Comparison of ENCODE assay signal across 19 cellular contexts in genomic region chr10:118953999-118954398, GRCh38.
DNase-seq lines count a peak whose midpoint lies in the region; ATAC-seq and TF ChIP-seq lines count a peak whose summit lies in the region.
"Had no signal": no experiment of that assay in that cellular context is flagged by ENCODE, and none has a peak within 500 bp of the region (broad histone marks: within the 10 kb centered on the region; RNA-seq: fewer than 3 reads in every experiment).

No MANE protein-coding gene starts in this region.

- no peak for TF ChIP-seq CTCF in lung (IDR thresholded peaks at IDR 0.05; ENCODE audit: control extremely low read depth, extremely low read depth)

- no peak for ATAC-seq in lung (ENCODE audit: insufficient read depth, low FRiP score)
- ATAC-seq in aorta (ENCODE audit: low FRiP score), result no peak
- no peak for ATAC-seq in HG02623 (IDR thresholded peaks at IDR 0.05; ENCODE audit: unreplicated experiment)
- ATAC-seq: activated CD4-positive, alpha-beta T cell treated with anti-CD3 and anti-CD28 coated beads for 36 hours; activated T-helper 17 cell treated with anti-CD3 and anti-CD28 coated beads, Interleukin-2, amount 50 U/mL, for 72 hours; body of pancreas; effector memory CD8-positive, alpha-beta T cell; K562; PC-3 had no signal

- no peak overlapping the region for H3K4me3 ChIP-seq in lung
- H3K4me3 ChIP-seq in aorta (ENCODE audit: low read length in 2 of 2), result no peak overlapping the region
- H3K4me3 ChIP-seq: body of pancreas, K562 had no signal

- WGBS in lung, 2 donors, result 69 to 76% methylated on average over 3 of the region's 3 CpGs
- WGBS in aorta, 2 donors, result 75 to 76% methylated on average over 3 of the region's 3 CpGs

- H3K36me3 ChIP-seq in lung (ENCODE audit: control insufficient read depth in 2 of 2, insufficient read depth in 2 of 2, low read length in 2 of 2), result no peaks in the 10 kb centered on the region
- no peaks in the 10 kb centered on the region for H3K36me3 ChIP-seq in aorta (ENCODE audit: control insufficient read depth in 1 of 2, insufficient read depth in 2 of 2, low read length in 1 of 2)

- CTCF ChIA-PET in HEK293T (lab: Yijun Ruan, JAX), result no interaction called here

- POLR2A ChIA-PET in HEK293T (lab: Yijun Ruan, JAX), result no interaction called here

- intact Hi-C loops in aorta (cut with DNase I), result no loop called here

- no peak overlapping the region for H3K27ac ChIP-seq in lung (ENCODE audit: low read depth in 1 of 2, low read length in 1 of 2)
- H3K27ac ChIP-seq in aorta (ENCODE audit: low read depth in 1 of 2, low read length in 2 of 2), result no peak overlapping the region
- H3K27ac ChIP-seq: body of pancreas had no signal

- H3K4me1 ChIP-seq in lung (ENCODE audit: control insufficient read depth in 2 of 2, insufficient read depth in 2 of 2, low read length in 2 of 2), result peaks cover 0 to 8% of the 10 kb centered on the region in 2 donors
- peaks cover 0 to 3% of the 10 kb centered on the region in 2 donors for H3K4me1 ChIP-seq in aorta (ENCODE audit: control insufficient read depth in 1 of 2, insufficient read depth in 2 of 2, low read length in 2 of 2)
- H3K4me1 ChIP-seq: body of pancreas had no signal

- no peaks in the 10 kb centered on the region for H3K27me3 ChIP-seq in lung (ENCODE audit: control insufficient read depth, insufficient read depth)
- H3K27me3 ChIP-seq in aorta (ENCODE audit: control insufficient read depth in 1 of 2, insufficient read depth in 2 of 2, low read length in 1 of 2), result no peaks in the 10 kb centered on the region
- H3K27me3 ChIP-seq: body of pancreas had no signal

- H3K9me3 ChIP-seq in lung (ENCODE audit: control insufficient read depth in 2 of 2, insufficient read depth in 1 of 2, low read length in 1 of 2), result no peaks in the 10 kb centered on the region
- H3K9me3 ChIP-seq in aorta (ENCODE audit: control insufficient read depth, low read length), result no peaks in the 10 kb centered on the region
- H3K9me3 ChIP-seq: body of pancreas had no signal

- peak; percentile 2 for DNase-seq in HEK293T (ENCODE audit: extremely low spot score)
- DNase-seq in fibroblast of peridontal ligament (ENCODE audit: extremely low read depth), result peak; percentile 13
- DNase-seq in lung (ENCODE audit: low spot score), result peak; percentile 23
- DNase-seq in superior temporal gyrus (ENCODE audit: extremely low spot score), result peak; percentile 67
- DNase-seq in aorta, result no peak
- DNase-seq in NCI-H1694 treated with DMSO at 0.1 percent for 48 hours (lab: John Stamatoyannopoulos, UW), result no peak
- DNase-seq: activated CD4-positive, alpha-beta T cell treated with anti-CD3 and anti-CD28 coated beads for 36 hours; activated naive CD8-positive, alpha-beta T cell treated with anti-CD3 and anti-CD28 coated beads for 36 hours; CD4-positive, CD25-positive, alpha-beta regulatory T cell; effector memory CD8-positive, alpha-beta T cell; GDM1; NCI-H187; NCI-H226; PC-3; stimulated activated CD8-positive, alpha-beta memory T cell treated with anti-CD3 and anti-CD28 coated beads, Interleukin-4, amount 100 ng/mL, for 48 hours had no signal

TF ChIP-seq in HEK293T, 16 proteins besides CTCF, POLR2A, EP300 and RAD21:
- TF ChIP-seq ARNT (IDR thresholded peaks at IDR 0.05) (no peak), SP1 (IDR thresholded peaks at IDR 0.05) (no peak), ELF4 (IDR thresholded peaks at IDR 0.05) (no peak), CTBP1 (IDR thresholded peaks at IDR 0.05; ENCODE audit: borderline replicate concordance) (no peak), SUZ12 (IDR thresholded peaks at IDR 0.05) (no peak), L3MBTL2 (conservative IDR thresholded peaks at IDR 0.05) (no peak), NFRKB (IDR thresholded peaks at IDR 0.05) (no peak), FOXK2 (IDR thresholded peaks at IDR 0.05) (no peak), FOXM1 (IDR thresholded peaks at IDR 0.05; ENCODE audit: borderline replicate concordance) (no peak)

Comparison
In these comparisons a context has a peak if more than half of its experiments do, and no peak if none do; other contexts are left out.
1. DNase-seq: peak in HEK293T (single experiment), fibroblast of peridontal ligament (single experiment), lung (single experiment) and superior temporal gyrus (single experiment); none in aorta (0 of 2) and NCI-H1694 treated with DMSO at 0.1 percent for 48 hours (single experiment).